In the genomic region with DNA sequence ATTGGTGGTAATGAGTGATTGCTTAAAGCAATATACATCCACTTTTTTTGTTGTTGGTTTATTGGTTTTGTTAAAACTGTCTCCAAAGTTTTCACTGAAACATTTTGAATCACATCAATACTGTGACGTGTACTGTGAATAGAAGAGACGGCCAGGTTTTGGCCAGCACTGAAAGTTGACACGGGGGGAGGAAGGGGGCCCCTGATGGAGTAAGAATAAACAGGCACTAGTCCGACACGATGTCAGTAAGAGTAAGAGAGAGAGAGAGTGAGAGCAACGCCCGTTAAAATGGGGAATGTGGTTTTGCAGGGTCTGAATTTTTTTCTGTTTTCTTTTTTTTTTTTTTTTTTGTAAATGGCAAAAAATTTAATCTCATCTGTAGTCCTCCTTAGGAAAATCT, we compare ENCODE assay signal across 15 cellular contexts. TPM values are rescaled to one million over a fixed set of nuclear protein-coding genes. Genes with fewer than 3 reads are reported as not detected.
DNase-seq lines count a peak whose midpoint lies in the region; ATAC-seq, FAIRE-seq and TF ChIP-seq lines count a peak whose summit lies in the region.
"Had no signal": no experiment of that assay in that cellular context is flagged by ENCODE, and none has a peak within 500 bp of the region (broad histone marks: within the 10 kb centered on the region; RNA-seq: fewer than 3 reads in every experiment).

No MANE protein-coding gene starts in this region.

- no peak for DNase-seq in right lobe of liver
- no peak for DNase-seq in HepG2 (ENCODE audit: low spot score)
- peak; percentile 53 for DNase-seq in islet precursor cell
- no peak for DNase-seq in cerebellar nuclear complex (lab: John Stamatoyannopoulos, UW)
- DNase-seq in body of pancreas, result no peak
- DNase-seq in kidney tubule cell (ENCODE audit: low spot score), result no peak
- DNase-seq: DMS 273 treated with DMSO at 0.1 percent for 48 hours, Karpas-422, MM.1S, NCI-H1105 treated with DMSO at 0.1 percent for 48 hours, NCI-H187 treated with DMSO at 0.1 percent for 48 hours, NCI-H2171 treated with DMSO at 0.1 percent for 48 hours, NCI-H510A, NCI-H82 had no signal

- H3K27ac ChIP-seq in right lobe of liver, result no peak overlapping the region
- no peak overlapping the region for H3K27ac ChIP-seq in HepG2 (ENCODE audit: extremely low read length, insufficient read depth, low read length)
- no peak overlapping the region for H3K27ac ChIP-seq in body of pancreas

- in situ Hi-C loops in HepG2 (cut with HindIII; ENCODE audit: extremely low pct_ligation_motif_present, low pct_unique_long_range_greater_than_20kb), result no loop called here

- POLR2A ChIA-PET in HepG2 (lab: Yijun Ruan, JAX), result interaction anchor here (1.2 kb wide), 1 partner anchor 12 kb away, joined by 3 read pairs; no protein-coding TSS in a partner anchor

- H2AFZ ChIP-seq in HepG2 (ENCODE audit: low read length), result no peak overlapping the region

- ATAC-seq in right lobe of liver, result peak in 3 of 4 donors; percentile 57 to 78 (median 68)
- ATAC-seq in HepG2, result no peak
- no peak for ATAC-seq in body of pancreas

- H4K20me1 ChIP-seq in HepG2 (ENCODE audit: insufficient read depth, low read length), result peaks cover 3% of the 10 kb centered on the region; the same call in 1 of the 2 replicates

- intact Hi-C loops in right lobe of liver (cut with DNase I), result no loop called here
- intact Hi-C loops in HepG2 (cut with micrococcal nuclease; ENCODE audit: unreplicated experiment), result no loop called here
- intact Hi-C loops in body of pancreas (cut with DNase I), result no loop called here

- peak overlapping the region in 3 of 5 experiments; percentile 4 to 66 (median 59) for H3K27ac Mint-ChIP-seq in brain

- no peaks in the 10 kb centered on the region for H3K9me3 ChIP-seq in right lobe of liver
- no peaks in the 10 kb centered on the region for H3K9me3 ChIP-seq in HepG2 (ENCODE audit: low read length)
- H3K9me3 ChIP-seq in body of pancreas, result no peaks in the 10 kb centered on the region

- H3K4me3 Mint-ChIP-seq in brain, result no peak overlapping the region

- WGBS in right lobe of liver (ENCODE audit: insufficient coverage, low coverage, low lambda C conversion rate, missing lambda C conversion rate), result 24% methylated on average over 7 of the region's 7 CpGs
- WGBS in HepG2 (ENCODE audit: low lambda C conversion rate), result 89% methylated on average over 7 of the region's 7 CpGs
- 39 to 63% methylated on average over 7 of the region's 7 CpGs for WGBS in body of pancreas, 2 donors

- no peaks in the 10 kb centered on the region for H3K4me1 ChIP-seq in right lobe of liver
- H3K4me1 ChIP-seq in HepG2 (ENCODE audit: insufficient read depth, low read length), result peaks cover 8% of the 10 kb centered on the region
- H3K4me1 ChIP-seq in body of pancreas, result peaks cover 8% of the 10 kb centered on the region

- H3K27me3 ChIP-seq in right lobe of liver (no peaks in the 10 kb centered on the region), HepG2 (ENCODE audit: control insufficient read depth in 1 of 2, insufficient read depth in 2 of 2, low read length in 2 of 2) (no peaks in the 10 kb centered on the region), body of pancreas (no peaks in the 10 kb centered on the region)

- TF ChIP-seq RAD21 in HepG2 (CRISPR knock-in tag; IDR thresholded peaks at IDR 0.05), result no peak

- no peaks in the 10 kb centered on the region for H3K9me3 Mint-ChIP-seq in brain

- TF ChIP-seq POLR2A in right lobe of liver (IDR thresholded peaks at IDR 0.05), result no peak
- TF ChIP-seq POLR2A in HepG2 (IDR thresholded peaks at IDR 0.05; ENCODE audit: insufficient read depth in 1 of 2, low read depth in 2 of 2, low read length in 2 of 2), result no peak
- no peak for TF ChIP-seq POLR2A in body of pancreas (IDR thresholded peaks at IDR 0.05)

- TF ChIP-seq CTCF in right lobe of liver (IDR thresholded peaks at IDR 0.05), result no peak
- no peak for TF ChIP-seq CTCF in HepG2 (CRISPR knock-in tag; IDR thresholded peaks at IDR 0.05)
- TF ChIP-seq CTCF in brain (conservative IDR thresholded peaks at IDR 0.05), result no peak
- no peak for TF ChIP-seq CTCF in body of pancreas (IDR thresholded peaks at IDR 0.05)

- TF ChIP-seq EP300 in HepG2 (IDR thresholded peaks at IDR 0.05; ENCODE audit: low read depth in 2 of 2, low read length in 2 of 2) (no peak), HepG2 (CRISPR knock-in tag; IDR thresholded peaks at IDR 0.05; ENCODE audit: borderline replicate concordance) (no peak)

- peaks cover 0 to 38% (median 18%) of the 10 kb centered on the region in 4 donors for H3K36me3 ChIP-seq in right lobe of liver
- peaks cover 12 to 37% of the 10 kb centered on the region in 2 experiments; a peak in 4 of 5 replicates for H3K36me3 ChIP-seq in HepG2 (replicated peaks in 1 of 2; ENCODE audit: control insufficient read depth in 1 of 2, insufficient read depth in 2 of 2, low read length in 2 of 2)
- peaks cover 0 to 6% of the 10 kb centered on the region in 2 donors for H3K36me3 ChIP-seq in body of pancreas (replicated peaks in 1 of 2; ENCODE audit: insufficient read depth in 1 of 2, low read depth in 2 of 2)

- peaks cover 3% of the 10 kb centered on the region for H3K27me3 Mint-ChIP-seq in brain

- no peak for FAIRE-seq in HepG2 (lab: Jason Lieb, UNC)

- no peaks in the 10 kb centered on the region for H3K79me2 ChIP-seq in HepG2 (ENCODE audit: insufficient read depth, low read length)

- CTCF ChIA-PET in HepG2 (lab: Yijun Ruan, JAX; ENCODE audit: low intra/inter-chr PET ratio, low total read pairs), result no interaction called here

- H3K4me3 ChIP-seq in right lobe of liver (no peak overlapping the region), HepG2 (replicated peaks in 1 of 3; ENCODE audit: insufficient read depth in 1 of 3, low read depth in 2 of 3, low read length in 3 of 3) (no peak overlapping the region), body of pancreas (no peak overlapping the region)

- no TSS peak for BruUV-seq in HepG2 (replicated peaks; lab: Mats Ljungman, UMichigan)

- no peak overlapping the region for H3K4me2 ChIP-seq in HepG2 (ENCODE audit: low read depth, low read length)

- H3K36me3 Mint-ChIP-seq in brain, result peaks cover 41% of the 10 kb centered on the region

- H3K9ac ChIP-seq in HepG2 (ENCODE audit: insufficient read depth, low read depth, low read length), result no peak overlapping the region

- H3K4me1 Mint-ChIP-seq in brain, result no peaks in the 10 kb centered on the region

TF ChIP-seq in HepG2, 621 proteins besides CTCF, POLR2A, EP300 and RAD21 (continues in another document):
- TF ChIP-seq U2AF1 (optimal IDR thresholded peaks at IDR 0.05; ENCODE audit: low read depth, low read length), result no peak

RNA-seq across cellular contexts. Expression of a gene that starts 14.7 kb away (rescaled TPM):
- total RNA-seq in right lobe of liver, result 100 to 1,000 TPM; 511 to 916 (median 654) TPM
- 1,505 and 1,984 TPM in 2 replicates for total RNA-seq in HepG2 (2016; rRNA removed; fragmentation: Illumina TruSeq; extraction: Trizol)
- total RNA-seq in HepG2 (2016; cell fraction: cytosol; rRNA removed; fragmentation: Illumina TruSeq; extraction: Trizol; ENCODE audit: low read depth), result 232 and 262 TPM in 2 replicates
- 1,559 and 1,992 TPM in 2 replicates for total RNA-seq in HepG2 (2016; cell fraction: insoluble cytoplasmic fraction; rRNA removed; fragmentation: Illumina TruSeq; extraction: Trizol)
- total RNA-seq in HepG2 (2016; cell fraction: membrane; rRNA removed; fragmentation: Illumina TruSeq; extraction: Trizol), result 553 and 634 TPM in 2 replicates
- total RNA-seq in HepG2 (2016; cell fraction: nucleus; rRNA removed; fragmentation: Illumina TruSeq; extraction: Trizol), result 497 and 536 TPM in 2 replicates
- 437 and 538 TPM in 2 replicates for polyA plus RNA-seq in HepG2 (2011; rRNA removed)
- polyA plus RNA-seq in HepG2 (2011; cell fraction: cytosol; rRNA removed), result 477 and 485 TPM in 2 replicates
- 199 and 209 TPM in 2 replicates for polyA plus RNA-seq in HepG2 (2011; cell fraction: nucleus; rRNA removed)
- polyA plus RNA-seq in HepG2 (2012), result 511 and 820 TPM in 2 replicates
- 248 and 308 TPM in 2 replicates for polyA plus RNA-seq in HepG2 (2016; cell fraction: cytosol; fragmentation: Illumina TruSeq; extraction: Trizol; ENCODE audit: low read depth)
- polyA plus RNA-seq in HepG2 (2016; cell fraction: insoluble cytoplasmic fraction; fragmentation: Illumina TruSeq; extraction: Trizol; ENCODE audit: low read depth), result 2,115 and 2,133 TPM in 2 replicates
- 458 and 518 TPM in 2 replicates for polyA plus RNA-seq in HepG2 (2016; cell fraction: membrane; fragmentation: Illumina TruSeq; extraction: Trizol; ENCODE audit: low read depth)
- 949 and 989 TPM in 2 replicates for polyA plus RNA-seq in HepG2 (2016; cell fraction: nucleus; fragmentation: Illumina TruSeq; extraction: Trizol; ENCODE audit: insufficient read depth, low read depth)
- polyA minus RNA-seq in HepG2 (2011; rRNA and poly(A)+ RNA removed; ENCODE audit: low replicate concordance), result 240 and 331 TPM in 2 replicates
- 182 and 185 TPM in 2 replicates for polyA minus RNA-seq in HepG2 (2011; cell fraction: cytosol; rRNA and poly(A)+ RNA removed)
- 52.4 and 60.3 TPM in 2 replicates for polyA minus RNA-seq in HepG2 (2011; cell fraction: nucleus; rRNA and poly(A)+ RNA removed)
- polyA plus RNA-seq in brain (ENCODE audit: insufficient read depth, low read depth, low replicate concordance), result 798 TPM
- total RNA-seq in body of pancreas, result 100 to 1,000 TPM; 136 to 334 TPM

RNA-seq across cellular contexts. Expression of a gene that starts 46.8 kb away (rescaled TPM):
- total RNA-seq in right lobe of liver (10 to 100 TPM; 13.1 to 31.3 (median 20.1) TPM), HepG2 (2016; rRNA removed; fragmentation: Illumina TruSeq; extraction: Trizol) (35.6 and 42.5 TPM in 2 replicates), body of pancreas (10 to 100 TPM; 20.4 to 41.0 TPM)
- 41.4 and 41.9 TPM in 2 replicates for total RNA-seq in HepG2 (2016; cell fraction: cytosol; rRNA removed; fragmentation: Illumina TruSeq; extraction: Trizol; ENCODE audit: low read depth)
- total RNA-seq in HepG2 (2016; cell fraction: insoluble cytoplasmic fraction; rRNA removed; fragmentation: Illumina TruSeq; extraction: Trizol), result 29.0 and 43.3 TPM in 2 replicates
- 61.2 and 66.1 TPM in 2 replicates for total RNA-seq in HepG2 (2016; cell fraction: membrane; rRNA removed; fragmentation: Illumina TruSeq; extraction: Trizol)
- total RNA-seq in HepG2 (2016; cell fraction: nucleus; rRNA removed; fragmentation: Illumina TruSeq; extraction: Trizol), result 32.5 and 36.1 TPM in 2 replicates
- polyA plus RNA-seq in HepG2 (2011; rRNA removed) (25.6 and 28.6 TPM in 2 replicates), brain (ENCODE audit: insufficient read depth, low read depth, low replicate concordance) (14.9 TPM)
- 14.4 and 18.0 TPM in 2 replicates for polyA plus RNA-seq in HepG2 (2011; cell fraction: cytosol; rRNA removed)
- polyA plus RNA-seq in HepG2 (2011; cell fraction: nucleus; rRNA removed), result 31.1 and 32.4 TPM in 2 replicates
- polyA plus RNA-seq in HepG2 (2012), result 17.8 and 18.7 TPM in 2 replicates
- polyA plus RNA-seq in HepG2 (2016; cell fraction: cytosol; fragmentation: Illumina TruSeq; extraction: Trizol; ENCODE audit: low read depth), result 37.2 and 39.4 TPM in 2 replicates
- polyA plus RNA-seq in HepG2 (2016; cell fraction: insoluble cytoplasmic fraction; fragmentation: Illumina TruSeq; extraction: Trizol; ENCODE audit: low read depth), result 24.5 and 25.4 TPM in 2 replicates
- 41.6 and 46.3 TPM in 2 replicates for polyA plus RNA-seq in HepG2 (2016; cell fraction: membrane; fragmentation: Illumina TruSeq; extraction: Trizol; ENCODE audit: low read depth)
- polyA plus RNA-seq in HepG2 (2016; cell fraction: nucleus; fragmentation: Illumina TruSeq; extraction: Trizol; ENCODE audit: insufficient read depth, low read depth), result 44.9 and 47.7 TPM in 2 replicates
- 47.1 and 101 TPM in 2 replicates for polyA minus RNA-seq in HepG2 (2011; rRNA and poly(A)+ RNA removed; ENCODE audit: low replicate concordance)
- polyA minus RNA-seq in HepG2 (2011; cell fraction: cytosol; rRNA and poly(A)+ RNA removed), result 10.2 and 11.3 TPM in 2 replicates
- polyA minus RNA-seq in HepG2 (2011; cell fraction: nucleus; rRNA and poly(A)+ RNA removed), result 40.0 and 44.4 TPM in 2 replicates

Comparison
In these comparisons a context has a peak if more than half of its experiments do, and no peak if none do; other contexts are left out.
1. ATAC-seq: peak in right lobe of liver (3 of 4); none in HepG2 (single experiment) and body of pancreas (single experiment).